In the genomic region with DNA sequence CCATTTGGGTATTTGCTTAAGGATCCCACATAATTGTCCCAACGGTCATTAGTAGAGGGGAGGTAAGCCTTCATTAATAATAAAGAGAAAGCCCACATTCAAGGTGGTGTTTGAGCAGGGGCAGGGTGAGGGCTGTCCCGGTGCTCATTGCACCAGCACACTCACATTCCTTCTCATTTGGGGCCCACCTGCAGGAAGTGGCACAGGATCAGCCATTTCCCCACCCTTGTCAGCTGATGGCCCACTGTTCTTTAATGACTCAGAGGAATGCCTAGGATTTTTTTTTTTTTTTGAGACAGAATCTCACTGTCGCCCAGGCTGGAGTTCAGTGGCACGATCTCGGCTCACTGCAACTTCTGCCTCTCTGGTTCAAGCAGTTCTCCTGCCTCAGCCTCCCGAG, we compare ENCODE assay signal across 23 cellular contexts. TPM values are rescaled to one million over a fixed set of nuclear protein-coding genes. Genes with fewer than 3 reads are reported as not detected.
A peak's percentile ranks its signal among the peaks of the same experiment; 100 is the strongest.
DNase-seq lines count a peak whose midpoint lies in the region.
"Had no signal": no experiment of that assay in that cellular context is flagged by ENCODE, and none has a peak within 500 bp of the region (broad histone marks: within the 10 kb centered on the region; RNA-seq: fewer than 3 reads in every experiment).

No MANE protein-coding gene starts in this region.

- no peaks in the 10 kb centered on the region for H3K9me3 Mint-ChIP-seq in activated naive CD4-positive, alpha-beta T cell treated with anti-CD3 and anti-CD28 coated beads for 36 hours
- H3K9me3 Mint-ChIP-seq: activated CD4-positive, alpha-beta memory T cell treated with anti-CD3 and anti-CD28 coated beads, Interleukin-2, amount 10 ng/mL, durations not matched to agents 7 days and 5 days; activated naive CD8-positive, alpha-beta T cell treated with anti-CD3 and anti-CD28 coated beads, Interleukin-2, amount 10 ng/mL, durations not matched to agents 7 days and 5 days; T-cell had no signal

- no peaks in the 10 kb centered on the region for H3K27me3 Mint-ChIP-seq in activated naive CD4-positive, alpha-beta T cell treated with anti-CD3 and anti-CD28 coated beads for 36 hours (ENCODE audit: low read depth)
- H3K27me3 Mint-ChIP-seq: activated CD4-positive, alpha-beta memory T cell treated with anti-CD3 and anti-CD28 coated beads, Interleukin-2, amount 10 ng/mL, durations not matched to agents 7 days and 5 days; activated naive CD8-positive, alpha-beta T cell treated with anti-CD3 and anti-CD28 coated beads, Interleukin-2, amount 10 ng/mL, durations not matched to agents 7 days and 5 days; T-cell had no signal

- H3K36me3 Mint-ChIP-seq in activated naive CD4-positive, alpha-beta T cell treated with anti-CD3 and anti-CD28 coated beads for 36 hours (ENCODE audit: low read depth) = peaks cover 14% of the 10 kb centered on the region

- no peaks in the 10 kb centered on the region for H3K27me3 ChIP-seq in GM23248 (replicated peaks; ENCODE audit: insufficient read depth)
- H3K27me3 ChIP-seq: BLaER1, MG63, neutrophil had no signal

- H3K4me2 ChIP-seq in GM23248 (ENCODE audit: unreplicated experiment) = no peak overlapping the region
- H3K4me2 ChIP-seq: A549, BLaER1, PC-9 had no signal

- no peak overlapping the region for H3K27ac ChIP-seq in GM23248
- H3K27ac ChIP-seq: A549, BLaER1, neutrophil, PC-9, prostate gland, skin epidermis had no signal

- H3K4me3 Mint-ChIP-seq in activated naive CD4-positive, alpha-beta T cell treated with anti-CD3 and anti-CD28 coated beads for 36 hours = no peak overlapping the region
- H3K4me3 Mint-ChIP-seq: activated CD4-positive, alpha-beta memory T cell treated with anti-CD3 and anti-CD28 coated beads, Interleukin-2, amount 10 ng/mL, durations not matched to agents 7 days and 5 days; activated naive CD8-positive, alpha-beta T cell treated with anti-CD3 and anti-CD28 coated beads, Interleukin-2, amount 10 ng/mL, durations not matched to agents 7 days and 5 days; T-cell had no signal

- WGBS in GM23248 (ENCODE audit: low coverage in 1 of 2, low lambda C conversion rate in 2 of 2, missing lambda C conversion rate in 2 of 2), 2 experiments = 76 to 81% methylated on average over 6 of the region's 6 CpGs

- DNase-seq in 8988T (peak; percentile 51), GM23248 (peak; percentile 27), astrocyte of the hippocampus (ENCODE audit: low read depth, low spot score) (peak; percentile 28), glomerular visceral epithelial cell (ENCODE audit: extremely low spot score) (peak; percentile 52), HUDEP-2 (lab: John Stamatoyannopoulos, UW; ENCODE audit: unreplicated experiment in 76 of 76) (no peak), COLO829 (ENCODE audit: low spot score) (no peak)
- no peak for DNase-seq in stimulated activated CD4-positive, alpha-beta T cell treated with anti-CD3 and anti-CD28 coated beads, Interleukin-2, amount 100 ng/mL, for 24 hours
- no peak for DNase-seq in activated naive CD4-positive, alpha-beta T cell treated with anti-CD3 and anti-CD28 coated beads for 36 hours
- DNase-seq: activated CD4-positive, alpha-beta memory T cell treated with anti-CD3 and anti-CD28 coated beads, Interleukin-2, amount 10 ng/mL, durations not matched to agents 7 days and 5 days; activated naive CD8-positive, alpha-beta T cell treated with anti-CD3 and anti-CD28 coated beads, Interleukin-2, amount 10 ng/mL, durations not matched to agents 7 days and 5 days; effector memory CD4-positive, alpha-beta T cell; MG63; NCI-H1417 treated with DMSO at 0.1 percent for 48 hours; PC-9; stimulated activated CD4-positive, alpha-beta T cell treated with anti-CD3 and anti-CD28 coated beads, Interleukin-1b, Interleukin-23, amount 100 ng/mL, for 48 hours; substantia nigra; T-cell had no signal

- H3K79me2 ChIP-seq in GM23248 (ENCODE audit: insufficient read depth) = 0 out of 2 replicates have a peak, but pooled peaks cover 4% of the 10 kb centered on the region

- 0 out of 2 replicates have a peak, but pooled peaks cover 5% of the 10 kb centered on the region for H3K4me1 ChIP-seq in GM23248 (ENCODE audit: insufficient read depth)
- H3K4me1 ChIP-seq: BLaER1, prostate gland had no signal

- no peak overlapping the region for H3K27ac Mint-ChIP-seq in activated naive CD4-positive, alpha-beta T cell treated with anti-CD3 and anti-CD28 coated beads for 36 hours
- H3K27ac Mint-ChIP-seq: activated CD4-positive, alpha-beta memory T cell treated with anti-CD3 and anti-CD28 coated beads, Interleukin-2, amount 10 ng/mL, durations not matched to agents 7 days and 5 days; activated naive CD8-positive, alpha-beta T cell treated with anti-CD3 and anti-CD28 coated beads, Interleukin-2, amount 10 ng/mL, durations not matched to agents 7 days and 5 days; T-cell had no signal

- no peaks in the 10 kb centered on the region for H3F3A ChIP-seq in GM23248 (ENCODE audit: insufficient read depth)

- in situ Hi-C loops in GM23248 (cut with MboI) = no loop called here

- H3K9me3 ChIP-seq in GM23248 (ENCODE audit: low read depth) = no peaks in the 10 kb centered on the region
- H3K9me3 ChIP-seq: A549, MG63, neutrophil, prostate gland had no signal

- H4K20me1 ChIP-seq in GM23248 (ENCODE audit: insufficient read depth) = no peaks in the 10 kb centered on the region

- H2AFZ ChIP-seq in GM23248 = no peak overlapping the region
- H2AFZ ChIP-seq: PC-9 had no signal

- no peaks in the 10 kb centered on the region for H3K9me2 ChIP-seq in GM23248 (ENCODE audit: insufficient read depth)

- CTCF ChIA-PET in activated naive CD4-positive, alpha-beta T cell treated with anti-CD3 and anti-CD28 coated beads for 36 hours (lab: Charles Lee) = no interaction called here

- no peak overlapping the region for H3K9ac ChIP-seq in GM23248
- H3K9ac ChIP-seq: BLaER1 had no signal

- no peak overlapping the region for H3K4me3 ChIP-seq in GM23248
- H3K4me3 ChIP-seq: A549, BLaER1, K562, MG63, PC-9, prostate gland, skin epidermis had no signal

- intact Hi-C loops in activated naive CD4-positive, alpha-beta T cell treated with anti-CD3 and anti-CD28 coated beads for 36 hours (cut with micrococcal nuclease) = no loop called here

- peaks cover 17% of the 10 kb centered on the region for H3K36me3 ChIP-seq in GM23248 (ENCODE audit: low read depth)
- H3K36me3 ChIP-seq: prostate gland had no signal

- no peaks in the 10 kb centered on the region for H3K4me1 Mint-ChIP-seq in activated naive CD4-positive, alpha-beta T cell treated with anti-CD3 and anti-CD28 coated beads for 36 hours (ENCODE audit: low read depth)
- H3K4me1 Mint-ChIP-seq: activated CD4-positive, alpha-beta memory T cell treated with anti-CD3 and anti-CD28 coated beads, Interleukin-2, amount 10 ng/mL, durations not matched to agents 7 days and 5 days; activated naive CD8-positive, alpha-beta T cell treated with anti-CD3 and anti-CD28 coated beads, Interleukin-2, amount 10 ng/mL, durations not matched to agents 7 days and 5 days; T-cell had no signal

RNA-seq across cellular contexts. Expression of a gene that starts 14.8 kb away (rescaled TPM):
- total RNA-seq in GM23248 (2014; rRNA removed; shearing (Covaris generic)) = 18.0 and 29.8 TPM in 2 replicates
- polyA plus RNA-seq in GM23248 (2016; fragmentation: Nextera tagmentation; extraction: Ambion mirVana) = 37.9 and 38.7 TPM in 2 replicates
- total RNA-seq in activated naive CD4-positive, alpha-beta T cell treated with anti-CD3 and anti-CD28 coated beads for 36 hours = 10 to 100 TPM; 29.6 to 34.1 TPM

Comparison
In these comparisons a context has a peak if more than half of its experiments do, and no peak if none do; other contexts are left out.
1. DNase-seq: peak in 8988T (single experiment), GM23248 (single experiment), astrocyte of the hippocampus (single experiment) and glomerular visceral epithelial cell (single experiment); none in HUDEP-2 (0 of 76), stimulated activated CD4-positive, alpha-beta T cell treated with anti-CD3 and anti-CD28 coated beads, Interleukin-2, amount 100 ng/mL, for 24 hours (0 of 2), activated naive CD4-positive, alpha-beta T cell treated with anti-CD3 and anti-CD28 coated beads for 36 hours (single experiment) and COLO829 (single experiment).